In genomic region chr13:61277877-61278276, GRCh38 we compare ENCODE assay signal across 24 cellular contexts.
A peak's percentile ranks its signal among the peaks of the same experiment; 100 is the strongest.
DNase-seq lines count a peak whose midpoint lies in the region; ATAC-seq, FAIRE-seq and TF ChIP-seq lines count a peak whose summit lies in the region.
"Had no signal": no experiment of that assay in that cellular context is flagged by ENCODE, and none has a peak within 500 bp of the region (broad histone marks: within the 10 kb centered on the region; RNA-seq: fewer than 3 reads in every experiment).

No MANE protein-coding gene starts in this region.

- no peak overlapping the region for H3K4me3 Mint-ChIP-seq in Caco-2 (ENCODE audit: unreplicated experiment)
- H3K4me3 Mint-ChIP-seq: CD14-positive monocyte; CD4-positive, alpha-beta memory T cell; CD4-positive, CD25-positive, alpha-beta regulatory T cell; CD8-positive, alpha-beta memory T cell had no signal

- H3K36me3 ChIP-seq in IMR-90 (ENCODE audit: control insufficient read depth, insufficient read depth, low read length) = no peaks in the 10 kb centered on the region
- no peaks in the 10 kb centered on the region for H3K36me3 ChIP-seq in PC-3 (ENCODE audit: low read depth, low read length)
- H3K36me3 ChIP-seq in Caco-2 (ENCODE audit: control insufficient read depth, insufficient read depth, low read length) = no peaks in the 10 kb centered on the region
- H3K36me3 ChIP-seq: BE2C, BLaER1 had no signal

- no peak for TF ChIP-seq POLR2A in IMR-90 (IDR thresholded peaks at IDR 0.05; ENCODE audit: low read depth, low read length)

- H3K4me2 ChIP-seq in IMR-90 (ENCODE audit: low read depth, low read length) (no peak overlapping the region), PC-3 (ENCODE audit: low read length) (no peak overlapping the region)
- H3K4me2 ChIP-seq: BLaER1 had no signal

- FAIRE-seq in RCC 7860 (lab: Jason Lieb, UNC) = peak; percentile 67
- FAIRE-seq: A204.1, D721Med, G401.6, GM12891, GM19239 had no signal

- no peak overlapping the region for H2BK20ac ChIP-seq in IMR-90 (ENCODE audit: low read depth, low read length)

- H3K4me3 ChIP-seq in IMR-90 (ENCODE audit: insufficient read depth, low read depth, low read length) (no peak overlapping the region), PC-3 (ENCODE audit: low read length) (no peak overlapping the region), Caco-2 (ENCODE audit: low read depth, low read length) (no peak overlapping the region)
- H3K4me3 ChIP-seq: BLaER1 had no signal

- H3K9me3 ChIP-seq in IMR-90 (ENCODE audit: control insufficient read depth, insufficient read depth, low read length) (peaks cover 7% of the 10 kb centered on the region), PC-3 (ENCODE audit: low read length) (no peaks in the 10 kb centered on the region), Caco-2 (no peaks in the 10 kb centered on the region)
- H3K9me3 ChIP-seq: BE2C, BLaER1 had no signal

- H4K8ac ChIP-seq in IMR-90 (ENCODE audit: low read depth in 2 of 2, low read length in 2 of 2) = no peak overlapping the region

- intact Hi-C loops in IMR-90 (cut with micrococcal nuclease) (no loop called here), PC-3 (cut with micrococcal nuclease) (no loop called here), Caco-2 (cut with micrococcal nuclease; ENCODE audit: unreplicated experiment) (no loop called here)

- H3K18ac ChIP-seq in IMR-90 (ENCODE audit: low read depth, low read length) = no peak overlapping the region

- no peak overlapping the region for H2AK9ac ChIP-seq in IMR-90 (replicated peaks; ENCODE audit: low read depth, low read length, poor library complexity)

- H3K27me3 Mint-ChIP-seq in Caco-2 (ENCODE audit: insufficient read depth, unreplicated experiment) = no peaks in the 10 kb centered on the region
- H3K27me3 Mint-ChIP-seq: CD4-positive, alpha-beta memory T cell; CD4-positive, CD25-positive, alpha-beta regulatory T cell; CD8-positive, alpha-beta memory T cell had no signal

- H3K9me1 ChIP-seq in IMR-90 (ENCODE audit: insufficient read depth, low read length) = no peaks in the 10 kb centered on the region

- BruUV-seq in IMR-90 (replicated peaks; lab: Mats Ljungman, UMichigan) (no TSS peak), PC-3 (replicated peaks; lab: Mats Ljungman, UMichigan) (no TSS peak), Caco-2 (replicated peaks; lab: Mats Ljungman, UMichigan) (no TSS peak)

- H3K56ac ChIP-seq in IMR-90 (ENCODE audit: extremely low read depth, insufficient read depth, low read length) = no peak overlapping the region

- dilution Hi-C loops in IMR-90 (cut with HindIII; ENCODE audit: low sequenced_read_pairs, unreplicated experiment) = no loop called here

- TF ChIP-seq RAD21 in IMR-90 (IDR thresholded peaks at IDR 0.05; ENCODE audit: low read length) = no peak

- H2BK120ac ChIP-seq in IMR-90 (ENCODE audit: low read depth, low read length) = no peak overlapping the region

- in situ Hi-C loops in IMR-90 (cut with MboI; ENCODE audit: low sequenced_read_pairs) = no loop called here

- ATAC-seq in IMR-90 (ENCODE audit: low read depth) (no peak), PC-3 (no peak), HG03095 (IDR thresholded peaks at IDR 0.05; ENCODE audit: unreplicated experiment) (no peak)

- H3K9ac ChIP-seq in IMR-90 (ENCODE audit: low read depth, low read length) (no peak overlapping the region), PC-3 (ENCODE audit: low read length) (no peak overlapping the region)
- H3K9ac ChIP-seq: BLaER1 had no signal

- H3K14ac ChIP-seq in IMR-90 (replicated peaks; ENCODE audit: low read depth, low read length) = no peak overlapping the region

- H3K4me1 ChIP-seq in IMR-90 (ENCODE audit: control insufficient read depth, insufficient read depth, low read length) (no peaks in the 10 kb centered on the region), PC-3 (ENCODE audit: insufficient read depth, low read length) (no peaks in the 10 kb centered on the region), Caco-2 (no peaks in the 10 kb centered on the region)
- H3K4me1 ChIP-seq: BE2C, BLaER1 had no signal

- H3K36me3 Mint-ChIP-seq in Caco-2 (ENCODE audit: insufficient read depth, unreplicated experiment) = no peaks in the 10 kb centered on the region
- H3K36me3 Mint-ChIP-seq: CD14-positive monocyte; CD4-positive, alpha-beta memory T cell; CD4-positive, CD25-positive, alpha-beta regulatory T cell; CD8-positive, alpha-beta memory T cell had no signal

- no peak overlapping the region for H2AK5ac ChIP-seq in IMR-90 (ENCODE audit: low read depth, low read length)

- no peak overlapping the region for H3K27ac ChIP-seq in IMR-90 (ENCODE audit: insufficient read depth, low read length)
- no peak overlapping the region for H3K27ac ChIP-seq in PC-3 (ENCODE audit: low read length)
- H3K27ac ChIP-seq: BLaER1 had no signal

- no peak overlapping the region for H3K27ac Mint-ChIP-seq in Caco-2 (ENCODE audit: unreplicated experiment)
- H3K27ac Mint-ChIP-seq: CD14-positive monocyte; CD4-positive, alpha-beta memory T cell; CD4-positive, CD25-positive, alpha-beta regulatory T cell; CD8-positive, alpha-beta memory T cell had no signal

- H4K20me1 ChIP-seq in IMR-90 (ENCODE audit: insufficient read depth, low read length) (no peaks in the 10 kb centered on the region), PC-3 (ENCODE audit: low read length) (no peaks in the 10 kb centered on the region)
- H4K20me1 ChIP-seq: BLaER1 had no signal

- no peak overlapping the region for H2BK5ac ChIP-seq in IMR-90 (ENCODE audit: low read depth, low read length, poor library complexity, severe bottlenecking)

- H3K79me1 ChIP-seq in IMR-90 (ENCODE audit: low read depth in 1 of 2, low read length in 2 of 2) = no peaks in the 10 kb centered on the region

- no peaks in the 10 kb centered on the region for H3K27me3 ChIP-seq in IMR-90 (ENCODE audit: control insufficient read depth, insufficient read depth, low read length)
- no peaks in the 10 kb centered on the region for H3K27me3 ChIP-seq in PC-3 (ENCODE audit: low read length)
- no peaks in the 10 kb centered on the region for H3K27me3 ChIP-seq in Caco-2 (replicated peaks; ENCODE audit: control insufficient read depth, insufficient read depth, low read length)
- H3K27me3 ChIP-seq: BE2C, BLaER1 had no signal

- CTCF ChIA-PET in IMR-90 (lab: Yijun Ruan, JAX) (no interaction called here), PC-3 (lab: Charles Lee) (no interaction called here), Caco-2 (lab: Charles Lee) (no interaction called here)

- no peak overlapping the region for H4K5ac ChIP-seq in IMR-90 (ENCODE audit: low read depth, low read length)

- no peaks in the 10 kb centered on the region for H3F3A ChIP-seq in PC-3 (ENCODE audit: low read length, unreplicated experiment)

- no peak overlapping the region for H3K4ac ChIP-seq in IMR-90 (ENCODE audit: low read depth, low read length)

- TF ChIP-seq CTCF in IMR-90 (conservative IDR thresholded peaks at IDR 0.05; ENCODE audit: low read depth, low read length) = no peak
- no peak for TF ChIP-seq CTCF in PC-3 (conservative IDR thresholded peaks at IDR 0.05; ENCODE audit: low read depth, low read length)
- no peak for TF ChIP-seq CTCF in Caco-2 (IDR thresholded peaks at IDR 0.05; ENCODE audit: insufficient read depth in 1 of 2, low read depth in 1 of 2, low read length in 1 of 2, severe bottlenecking in 1 of 2, unreplicated experiment in 1 of 2)

- H2AFZ ChIP-seq in IMR-90 (replicated peaks; ENCODE audit: low read length, poor library complexity) (no peak overlapping the region), PC-3 (ENCODE audit: low read length) (no peak overlapping the region)

- H3K79me2 ChIP-seq in PC-3 (ENCODE audit: low read length) = no peaks in the 10 kb centered on the region

- no peaks in the 10 kb centered on the region for H3K9me3 Mint-ChIP-seq in Caco-2 (ENCODE audit: unreplicated experiment)

- POLR2A ChIA-PET in IMR-90 (lab: Charles Lee; ENCODE audit: unreplicated experiment) (no interaction called here), PC-3 (lab: Charles Lee; ENCODE audit: unreplicated experiment) (no interaction called here), Caco-2 (lab: Charles Lee) (no interaction called here)

- no peak overlapping the region for H2BK15ac ChIP-seq in IMR-90 (ENCODE audit: low read depth, low read length)

- no peaks in the 10 kb centered on the region for H3K4me1 Mint-ChIP-seq in Caco-2 (ENCODE audit: low read depth, unreplicated experiment)
- H3K4me1 Mint-ChIP-seq: CD14-positive monocyte; CD4-positive, alpha-beta memory T cell; CD4-positive, CD25-positive, alpha-beta regulatory T cell; CD8-positive, alpha-beta memory T cell had no signal

- no peak overlapping the region for H3K23ac ChIP-seq in IMR-90 (ENCODE audit: low read depth, low read length)

- H4K91ac ChIP-seq in IMR-90 (ENCODE audit: insufficient read depth, low read depth, low read length) = no peak overlapping the region

- DNase-seq in IMR-90 (no peak), RCC 7860 (ENCODE audit: low spot score) (peak; percentile 11), kidney tubule cell (ENCODE audit: low spot score) (peak; percentile 72), renal cortical epithelial cell (ENCODE audit: low read depth) (peak; percentile 64), PC-3 (no peak), Caco-2 (no peak)
- DNase-seq: 8988T; BE2C; C1 segment of cervical spinal cord; Calu3; CD4-positive, alpha-beta memory T cell; CD4-positive, CD25-positive, alpha-beta regulatory T cell; CD8-positive, alpha-beta memory T cell; COR-L47; DMS79 treated with DMSO at 0.1 percent for 48 hours; GF-D8 had no signal

- WGBS in IMR-90 (ENCODE audit: extremely low coverage in 2 of 2, insufficient read length in 1 of 2), 2 experiments = no CpG with 5 or more reads among the region's 2 CpGs

- no peaks in the 10 kb centered on the region for H3K9me2 ChIP-seq in PC-3 (replicated peaks; ENCODE audit: low read length)

TF ChIP-seq in IMR-90, 13 proteins besides CTCF, POLR2A, EP300 and RAD21:
- TF ChIP-seq NFE2L2 (IDR thresholded peaks at IDR 0.05; ENCODE audit: low read depth, low read length) = no peak
- no peak for TF ChIP-seq CEBPB (IDR thresholded peaks at IDR 0.05; ENCODE audit: low read depth, low read length)
- TF ChIP-seq BHLHE40 (IDR thresholded peaks at IDR 0.05; ENCODE audit: low read depth, low read length) = no peak
- peak; percentile 44 for TF ChIP-seq MAFK (IDR thresholded peaks at IDR 0.05; ENCODE audit: low read depth, low read length)

Comparison
In these comparisons a context has a peak if more than half of its experiments do, and no peak if none do; other contexts are left out.
1. DNase-seq: peak in RCC 7860 (single experiment), kidney tubule cell (single experiment) and renal cortical epithelial cell (single experiment); none in IMR-90 (single experiment), PC-3 (single experiment) and Caco-2 (0 of 2).